28 cellular contexts compared by ENCODE assay signal in genomic region chr1:238419209-238419608, GRCh38.
A peak's percentile ranks its signal among the peaks of the same experiment; 100 is the strongest.
DNase-seq lines count a peak whose midpoint lies in the region; ATAC-seq, FAIRE-seq and TF ChIP-seq lines count a peak whose summit lies in the region.
"Had no signal": no experiment of that assay in that cellular context is flagged by ENCODE, and none has a peak within 500 bp of the region (broad histone marks: within the 10 kb centered on the region; RNA-seq: fewer than 3 reads in every experiment).

No MANE protein-coding gene starts in this region.

- peak in 37 of 56 donors; percentile 11 to 70 (median 36) for TF ChIP-seq CTCF in dorsolateral prefrontal cortex (IDR thresholded peaks at IDR 0.05 in 54 of 56, conservative IDR thresholded peaks at IDR 0.05 in 2 of 56; ENCODE audit: low read depth in 1 of 56, partially characterized antibody in 56 of 56)

- no peak overlapping the region for H3K27ac ChIP-seq in dorsolateral prefrontal cortex
- H3K27ac ChIP-seq: BLaER1 had no signal

- intact Hi-C loops in dorsolateral prefrontal cortex (cut with DNase I) = no loop called here

- ATAC-seq in left lobe of liver = peak; percentile 22
- no peak for ATAC-seq in activated CD4-positive, CD25-positive, alpha-beta regulatory T cell treated with anti-CD3 and anti-CD28 coated beads, Interleukin-2, amount 50 U/mL, for 24 hours
- no peak for ATAC-seq in GM19463 (IDR thresholded peaks at IDR 0.05; ENCODE audit: unreplicated experiment)
- ATAC-seq in HG02678 (IDR thresholded peaks at IDR 0.05; ENCODE audit: unreplicated experiment) = no peak
- ATAC-seq: GM12878 had no signal

- H3K27me3 ChIP-seq in dorsolateral prefrontal cortex = no peaks in the 10 kb centered on the region
- H3K27me3 ChIP-seq: BE2C, BLaER1 had no signal

- no peak for FAIRE-seq in frontal cortex (lab: Jason Lieb, UNC)
- FAIRE-seq: A204.1, GM12878, GM12892, GM18507, GM19239 had no signal

- DNase-seq in dorsolateral prefrontal cortex (no peak), left lobe of liver (ENCODE audit: low spot score) (no peak), pons (ENCODE audit: low spot score) (peak; percentile 38), frontal cortex (ENCODE audit: low spot score in 2 of 2) (no peak)
- DNase-seq: 8988T; ACHN; BE2C; C1 segment of cervical spinal cord; CD4-positive, alpha-beta memory T cell; CD4-positive, CD25-positive, alpha-beta regulatory T cell; CD8-positive, alpha-beta memory T cell; COR-L47; DMS 273 treated with DMSO at 0.1 percent for 48 hours; DMS153; DMS53; DMS79; DND-41; EL; GDM1 had no signal

- H3K4me3 ChIP-seq in dorsolateral prefrontal cortex = no peak overlapping the region
- H3K4me3 ChIP-seq: BLaER1, GM12878 had no signal
